17 cellular contexts compared by ENCODE assay signal in genomic region chr6:73006161-73006560, GRCh38.
DNase-seq lines count a peak whose midpoint lies in the region; ATAC-seq and TF ChIP-seq lines count a peak whose summit lies in the region.
"Had no signal": no experiment of that assay in that cellular context is flagged by ENCODE, and none has a peak within 500 bp of the region (broad histone marks: within the 10 kb centered on the region; RNA-seq: fewer than 3 reads in every experiment).

No MANE protein-coding gene starts in this region.

- no peaks in the 10 kb centered on the region for H3K4me1 ChIP-seq in heart right ventricle
- H3K4me1 ChIP-seq: BLaER1, Caco-2, HAP-1 had no signal

- H3K4me3 ChIP-seq in AG10803 (ENCODE audit: low read length): no peak overlapping the region
- no peak overlapping the region for H3K4me3 ChIP-seq in fibroblast of villous mesenchyme (ENCODE audit: low read depth, low read length)
- H3K4me3 ChIP-seq in heart right ventricle: no peak overlapping the region
- H3K4me3 ChIP-seq: BLaER1, GM12878, HAP-1 had no signal

- no peaks in the 10 kb centered on the region for H3K27me3 ChIP-seq in heart right ventricle
- H3K27me3 ChIP-seq: BLaER1 had no signal

- 60 to 63% methylated on average over 2 of the region's 2 CpGs for WGBS in heart right ventricle, 2 donors

- DNase-seq in AG10803 (ENCODE audit: low read depth): peak; percentile 27
- peak; percentile 35 for DNase-seq in HCEC 1CT
- peak; percentile 42 for DNase-seq in amniotic epithelial cell (ENCODE audit: low read depth)
- DNase-seq in fibroblast of villous mesenchyme (ENCODE audit: low read depth): peak; percentile 14
- no peak for DNase-seq in heart right ventricle
- no peak for DNase-seq in stimulated activated CD8-positive, alpha-beta memory T cell treated with anti-CD3 and anti-CD28 coated beads, Interleukin-4, amount 100 ng/mL, for 48 hours
- DNase-seq in activated effector memory CD4-positive, alpha-beta T cell treated with anti-CD3 and anti-CD28 coated beads, Interleukin-2, amount 50 U/mL, for 16 hours: no peak
- DNase-seq: AML-193; Caco-2; CD8-positive, alpha-beta memory T cell; DND-41 had no signal

- H3K9me3 ChIP-seq in heart right ventricle: peaks cover 0 to 4% (median 0%) of the 10 kb centered on the region in 11 donors
- H3K9me3 ChIP-seq: Caco-2, HAP-1 had no signal

- H3K36me3 ChIP-seq in heart right ventricle: no peaks in the 10 kb centered on the region
- H3K36me3 ChIP-seq: HAP-1 had no signal

- no peak for TF ChIP-seq CTCF in AG10803 (conservative IDR thresholded peaks at IDR 0.05; ENCODE audit: low read length)
- no peak for TF ChIP-seq CTCF in fibroblast of villous mesenchyme (IDR thresholded peaks at IDR 0.05; ENCODE audit: insufficient read depth, low read depth, low read length)
- TF ChIP-seq CTCF in heart right ventricle (IDR thresholded peaks at IDR 0.05): no peak

- ATAC-seq in GM18858 (IDR thresholded peaks at IDR 0.05; ENCODE audit: unreplicated experiment): no peak
- no peak for ATAC-seq in heart right ventricle
- ATAC-seq: GM12878, HepG2 had no signal

- intact Hi-C loops in heart right ventricle (cut with DNase I): no loop called here

- no peak overlapping the region for H3K27ac ChIP-seq in heart right ventricle
- H3K27ac ChIP-seq: 22Rv1, BLaER1 had no signal

Comparison
In these comparisons a context has a peak if more than half of its experiments do, and no peak if none do; other contexts are left out.
1. DNase-seq: peak in AG10803 (single experiment), HCEC 1CT (single experiment), amniotic epithelial cell (single experiment) and fibroblast of villous mesenchyme (single experiment); none in heart right ventricle (0 of 2), stimulated activated CD8-positive, alpha-beta memory T cell treated with anti-CD3 and anti-CD28 coated beads, Interleukin-4, amount 100 ng/mL, for 48 hours (single experiment) and activated effector memory CD4-positive, alpha-beta T cell treated with anti-CD3 and anti-CD28 coated beads, Interleukin-2, amount 50 U/mL, for 16 hours (single experiment).